In genomic region chr13:27639186-27639585, GRCh38 we compare ENCODE assay signal across 11 cellular contexts.
"Had no signal": no experiment of that assay in that cellular context is flagged by ENCODE, and none has a peak within 500 bp of the region (broad histone marks: within the 10 kb centered on the region; RNA-seq: fewer than 3 reads in every experiment).

No MANE protein-coding gene starts in this region.

- H3K9me3 Mint-ChIP-seq: activated naive CD8-positive, alpha-beta T cell treated with anti-CD3 and anti-CD28 coated beads, Interleukin-2, amount 10 ng/mL, durations not matched to agents 7 days and 5 days; effector memory CD8-positive, alpha-beta T cell had no signal

- H3K27me3 Mint-ChIP-seq: activated CD8-positive, alpha-beta memory T cell treated with anti-CD3 and anti-CD28 coated beads, Interleukin-2, amount 10 ng/mL, durations not matched to agents 7 days and 5 days; activated naive CD8-positive, alpha-beta T cell treated with anti-CD3 and anti-CD28 coated beads, Interleukin-2, amount 10 ng/mL, durations not matched to agents 7 days and 5 days; effector memory CD8-positive, alpha-beta T cell had no signal

- H3K4me1 ChIP-seq: parathyroid adenoma had no signal

- DNase-seq: activated CD4-positive, alpha-beta T cell treated with anti-CD3 and anti-CD28 coated beads, Interleukin-2, amount 50 U/mL, for 48 hours; activated CD8-positive, alpha-beta memory T cell treated with anti-CD3 and anti-CD28 coated beads, Interleukin-2, amount 10 ng/mL, durations not matched to agents 7 days and 5 days; activated gamma-delta T cell treated with Interleukin-2 at 50 U/mL for 16 hours; activated naive CD8-positive, alpha-beta T cell treated with anti-CD3 and anti-CD28 coated beads, Interleukin-2, amount 10 ng/mL, durations not matched to agents 7 days and 5 days; activated T-cell treated with anti-CD3 and anti-CD28 coated beads, Interleukin-2, amount 50 U/mL, for 48 hours; central memory CD4-positive, alpha-beta T cell; effector memory CD8-positive, alpha-beta T cell; glutamatergic neuron; SHP77 treated with DMSO at 0.1 percent for 48 hours; small intestine had no signal

- H3K4me3 Mint-ChIP-seq: activated CD8-positive, alpha-beta memory T cell treated with anti-CD3 and anti-CD28 coated beads, Interleukin-2, amount 10 ng/mL, durations not matched to agents 7 days and 5 days; activated naive CD8-positive, alpha-beta T cell treated with anti-CD3 and anti-CD28 coated beads, Interleukin-2, amount 10 ng/mL, durations not matched to agents 7 days and 5 days; effector memory CD8-positive, alpha-beta T cell had no signal

- H3K9ac ChIP-seq: parathyroid adenoma had no signal

- H3K27ac Mint-ChIP-seq: activated CD8-positive, alpha-beta memory T cell treated with anti-CD3 and anti-CD28 coated beads, Interleukin-2, amount 10 ng/mL, durations not matched to agents 7 days and 5 days; activated naive CD8-positive, alpha-beta T cell treated with anti-CD3 and anti-CD28 coated beads, Interleukin-2, amount 10 ng/mL, durations not matched to agents 7 days and 5 days had no signal

- H3K27ac ChIP-seq: parathyroid adenoma had no signal

- ATAC-seq: activated CD8-positive, alpha-beta memory T cell treated with anti-CD3 and anti-CD28 coated beads, Interleukin-2, amount 10 ng/mL, durations not matched to agents 7 days and 5 days; effector memory CD8-positive, alpha-beta T cell had no signal
